ENCODE assay signal across 8 cellular contexts in genomic region chr17:42387663-42388380, GRCh38. TPM values are rescaled to one million over a fixed set of nuclear protein-coding genes. Genes with fewer than 3 reads are reported as not detected.
A peak's percentile ranks its signal among the peaks of the same experiment; 100 is the strongest.
DNase-seq lines count a peak whose midpoint lies in the region; ATAC-seq and TF ChIP-seq lines count a peak whose summit lies in the region.

No MANE protein-coding gene starts in this region.

- H3K4me3 ChIP-seq in parathyroid adenoma (ENCODE audit: low read depth, low read length) = peak overlapping the region; percentile 100

- H3K27ac Mint-ChIP-seq in HFFc6 = peak overlapping the region; percentile 93

- H3K79me2 ChIP-seq in parathyroid adenoma = peaks cover 20% of the 10 kb centered on the region

- H3K27me3 Mint-ChIP-seq in HFFc6 (ENCODE audit: insufficient read depth) = peaks cover 3% of the 10 kb centered on the region

- H3K4me1 ChIP-seq in parathyroid adenoma = peaks cover 7% of the 10 kb centered on the region

- peaks cover 5% of the 10 kb centered on the region for H3K36me3 Mint-ChIP-seq in HFFc6 (ENCODE audit: low read depth)

- no peaks in the 10 kb centered on the region for H3K9me3 ChIP-seq in parathyroid adenoma (ENCODE audit: control insufficient read depth, low read length)

- intact Hi-C loops in head of caudate nucleus (cut with DNase I) = loop anchor here (2.0 to 5.0 kb wide), 2 partner anchors 61 to 71 kb away; partner anchors contain the start of gene ATP6V0A1

- H2AFZ ChIP-seq in parathyroid adenoma = peak overlapping the region; percentile 85

- peak overlapping the region; percentile 89 for H3K4me2 ChIP-seq in parathyroid adenoma (ENCODE audit: low read length)

- ATAC-seq in HG02870 (IDR thresholded peaks at IDR 0.05; ENCODE audit: unreplicated experiment) (no peak), HG03442 (IDR thresholded peaks at IDR 0.05; ENCODE audit: unreplicated experiment) (no peak)

- H3K27me3 ChIP-seq in parathyroid adenoma (ENCODE audit: control insufficient read depth, insufficient read depth, low read length) = no peaks in the 10 kb centered on the region

- H3K36me3 ChIP-seq in parathyroid adenoma (ENCODE audit: control insufficient read depth, insufficient read depth, low read length) = no peaks in the 10 kb centered on the region

- no peaks in the 10 kb centered on the region for H3K9me3 Mint-ChIP-seq in HFFc6

- H3K9ac ChIP-seq in parathyroid adenoma = peak overlapping the region; percentile 92

- peak overlapping the region; percentile 99 for H3K4me3 Mint-ChIP-seq in HFFc6

- TF ChIP-seq CTCF in HFFc6 (IDR thresholded peaks at IDR 0.05) (no peak), parathyroid adenoma (IDR thresholded peaks at IDR 0.05) (no peak)

- peak overlapping the region; percentile 91 for H3K27ac ChIP-seq in parathyroid adenoma

- DNase-seq in DMS53 (lab: John Stamatoyannopoulos, UW) = peak; percentile 78
- no peak for DNase-seq in HFFc6
- DNase-seq in NCI-H526 treated with DMSO at 0.1 percent for 48 hours (lab: John Stamatoyannopoulos, UW) = peak; percentile 27
- peak; percentile 26 for DNase-seq in activated gamma-delta T cell treated with Interleukin-2 at 50 U/mL for 16 hours
- peak in 41 of 42 donors; percentile 22 to 83 (median 53) for DNase-seq in head of caudate nucleus

- peaks cover 27% of the 10 kb centered on the region for H3K4me1 Mint-ChIP-seq in HFFc6 (ENCODE audit: low read depth)

RNA-seq across cellular contexts. Expression of gene STAT3, which starts 0.4 kb away (rescaled TPM):
- 10 to 100 TPM; 65.3 to 74.5 (median 68.8) TPM for total RNA-seq in HFFc6 (2021; fragmentation: NEBNext Ultra II Directional; extraction: Animal tissue kit (Norgen Biotek cat#: 25700))

RNA-seq across cellular contexts. Expression of gene CAVIN1, which starts 35.2 kb away (rescaled TPM):
- total RNA-seq in HFFc6 (2021; fragmentation: NEBNext Ultra II Directional; extraction: Animal tissue kit (Norgen Biotek cat#: 25700)) = 1,000 to 10,000 TPM; 1,059 to 1,221 (median 1,100) TPM
